In the genomic region with DNA sequence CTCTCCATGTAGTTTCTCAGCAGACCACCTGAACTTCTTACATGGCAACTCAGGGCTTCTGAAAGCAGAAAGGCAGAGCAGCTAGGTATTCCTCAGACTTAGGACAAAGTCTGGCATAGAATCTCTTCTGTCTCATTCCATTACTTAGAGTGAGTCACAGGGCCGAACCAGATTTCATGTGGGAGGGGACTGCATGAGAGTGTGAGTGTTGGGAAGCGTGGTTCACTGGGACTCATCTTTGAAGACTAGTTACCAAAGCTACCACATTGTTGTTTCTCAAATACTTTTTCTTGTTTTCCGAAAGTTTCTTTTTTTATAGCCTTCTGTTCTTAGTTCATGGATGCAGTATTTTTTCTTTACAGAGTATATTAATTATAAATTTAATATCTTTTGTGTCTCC, we compare ENCODE assay signal across 1 cellular context.
TF ChIP-seq lines count a peak whose summit lies in the region.

No MANE protein-coding gene starts in this region.

TF ChIP-seq in A549, 52 proteins besides CTCF, POLR2A, EP300 and RAD21 (continued from another document):
- TF ChIP-seq, protein P1, sequence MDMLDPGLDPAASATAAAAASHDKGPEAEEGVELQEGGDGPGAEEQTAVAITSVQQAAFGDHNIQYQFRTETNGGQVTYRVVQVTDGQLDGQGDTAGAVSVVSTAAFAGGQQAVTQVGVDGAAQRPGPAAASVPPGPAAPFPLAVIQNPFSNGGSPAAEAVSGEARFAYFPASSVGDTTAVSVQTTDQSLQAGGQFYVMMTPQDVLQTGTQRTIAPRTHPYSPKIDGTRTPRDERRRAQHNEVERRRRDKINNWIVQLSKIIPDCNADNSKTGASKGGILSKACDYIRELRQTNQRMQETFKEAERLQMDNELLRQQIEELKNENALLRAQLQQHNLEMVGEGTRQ (IDR thresholded peaks at IDR 0.05): no peak
- TF ChIP-seq ZFP36 (IDR thresholded peaks at IDR 0.05; ENCODE audit: borderline replicate concordance, partially characterized antibody) (no peak), CBX8 (IDR thresholded peaks at IDR 0.05) (no peak), CHD4 (IDR thresholded peaks at IDR 0.05; ENCODE audit: borderline replicate concordance) (no peak), CBX2 (IDR thresholded peaks at IDR 0.05; ENCODE audit: borderline replicate concordance, low read depth) (no peak), TP53 (CRISPR knock-in tag; IDR thresholded peaks at IDR 0.05) (no peak), HOXB5 (CRISPR knock-in tag; IDR thresholded peaks at IDR 0.05) (no peak), ZSCAN20 (CRISPR knock-in tag; IDR thresholded peaks at IDR 0.05) (no peak), CEBPB (IDR thresholded peaks at IDR 0.05) (no peak), BHLHE40 (IDR thresholded peaks at IDR 0.05; ENCODE audit: low read depth, low read length) (no peak), MAFK (IDR thresholded peaks at IDR 0.05; ENCODE audit: partially characterized antibody) (no peak)
TF ChIP-seq in A549: peak in this region for 0.
